In genomic region chr15:67126551-67127333, GRCh38 we compare ENCODE assay signal across 10 cellular contexts.
DNase-seq lines count a peak whose midpoint lies in the region; ATAC-seq and TF ChIP-seq lines count a peak whose summit lies in the region.
"Had no signal": no experiment of that assay in that cellular context is flagged by ENCODE, and none has a peak within 500 bp of the region (broad histone marks: within the 10 kb centered on the region; RNA-seq: fewer than 3 reads in every experiment).

No MANE protein-coding gene starts in this region.

- no peak overlapping the region for H3K4me3 Mint-ChIP-seq in activated T-cell treated with anti-CD3 and anti-CD28 coated beads, Interleukin-2, amount 50 U/mL, for 24 hours
- H3K4me3 Mint-ChIP-seq in activated B cell treated with CpG ODN at 0.5 μM for 24 hours: no peak overlapping the region

- H3K27ac Mint-ChIP-seq in activated T-cell treated with anti-CD3 and anti-CD28 coated beads, Interleukin-2, amount 50 U/mL, for 24 hours: peak overlapping the region; percentile 69
- peak overlapping the region; percentile 71 for H3K27ac Mint-ChIP-seq in activated B cell treated with CpG ODN at 0.5 μM for 24 hours

- POLR2A ChIA-PET in activated B cell treated with CpG ODN at 0.5 μM for 24 hours (lab: Charles Lee): interaction anchor here (0.6 to 28.6 kb wide), 3 partner anchors 14 to 157 kb away, joined by 6 to 1703 read pairs (median 13); partner anchors contain the start of gene SMAD3

- peaks cover 11% of the 10 kb centered on the region for H3K36me3 Mint-ChIP-seq in activated T-cell treated with anti-CD3 and anti-CD28 coated beads, Interleukin-2, amount 50 U/mL, for 24 hours (ENCODE audit: low read depth)
- peaks cover 55% of the 10 kb centered on the region for H3K36me3 Mint-ChIP-seq in activated B cell treated with CpG ODN at 0.5 μM for 24 hours (ENCODE audit: low read depth)

- no peaks in the 10 kb centered on the region for H3K9me3 ChIP-seq in left lung
- no peaks in the 10 kb centered on the region for H3K9me3 ChIP-seq in tibial nerve

- peaks cover 83% of the 10 kb centered on the region for H3K4me1 Mint-ChIP-seq in activated T-cell treated with anti-CD3 and anti-CD28 coated beads, Interleukin-2, amount 50 U/mL, for 24 hours (ENCODE audit: low read depth)
- peaks cover 89% of the 10 kb centered on the region for H3K4me1 Mint-ChIP-seq in activated B cell treated with CpG ODN at 0.5 μM for 24 hours

- no peak overlapping the region for H3K4me3 ChIP-seq in left lung
- H3K4me3 ChIP-seq in tibial nerve: no peak overlapping the region

- CTCF ChIA-PET in activated B cell treated with CpG ODN at 0.5 μM for 24 hours (lab: Charles Lee): no interaction called here

- TF ChIP-seq CTCF in activated B cell treated with CpG ODN at 0.5 μM for 24 hours (IDR thresholded peaks at IDR 0.05) (no peak), left lung (IDR thresholded peaks at IDR 0.05) (no peak), tibial nerve (IDR thresholded peaks at IDR 0.05) (no peak)

- H3K27ac ChIP-seq in left lung: peak overlapping the region; percentile 18 to 62
- H3K27ac ChIP-seq in tibial nerve: peak overlapping the region in 3 of 4 donors; percentile 59 to 89 (median 88)
- H3K27ac ChIP-seq: HL-60 had no signal

- intact Hi-C loops in activated B cell treated with CpG ODN at 0.5 μM for 24 hours (cut with micrococcal nuclease): no loop called here
- intact Hi-C loops in left lung (cut with DNase I): no loop called here

- H3K27me3 ChIP-seq in left lung (no peaks in the 10 kb centered on the region), tibial nerve (no peaks in the 10 kb centered on the region)

- peaks cover 18 to 83% of the 10 kb centered on the region in 2 donors for H3K4me1 ChIP-seq in left lung
- H3K4me1 ChIP-seq in tibial nerve: peaks cover 0 to 74% (median 26%) of the 10 kb centered on the region in 4 donors

- no peak for TF ChIP-seq POLR2A in tibial nerve (IDR thresholded peaks at IDR 0.05)

- DNase-seq in activated T-cell treated with anti-CD3 and anti-CD28 coated beads, Interleukin-2, amount 50 U/mL, for 24 hours: peak; percentile 16
- no peak for DNase-seq in activated T-cell treated with anti-CD3 and anti-CD28 coated beads, Interleukin-2, amount 50 U/mL, for 1 hour
- DNase-seq in activated B cell treated with CpG ODN at 0.5 μM for 24 hours: no peak
- DNase-seq in left lung: no peak
- DNase-seq in tibial nerve (ENCODE audit: low spot score in 2 of 2): no peak
- DNase-seq in GM03348 (ENCODE audit: low spot score): no peak
- DNase-seq: central memory CD4-positive, alpha-beta T cell had no signal

- no peaks in the 10 kb centered on the region for H3K9me3 Mint-ChIP-seq in activated T-cell treated with anti-CD3 and anti-CD28 coated beads, Interleukin-2, amount 50 U/mL, for 24 hours
- no peaks in the 10 kb centered on the region for H3K9me3 Mint-ChIP-seq in activated B cell treated with CpG ODN at 0.5 μM for 24 hours

- H3K36me3 ChIP-seq in left lung: no peaks in the 10 kb centered on the region
- H3K36me3 ChIP-seq in tibial nerve: no peaks in the 10 kb centered on the region

- no peaks in the 10 kb centered on the region for H3K27me3 Mint-ChIP-seq in activated T-cell treated with anti-CD3 and anti-CD28 coated beads, Interleukin-2, amount 50 U/mL, for 24 hours
- no peaks in the 10 kb centered on the region for H3K27me3 Mint-ChIP-seq in activated B cell treated with CpG ODN at 0.5 μM for 24 hours

- ATAC-seq in activated B cell treated with CpG ODN at 0.5 μM for 24 hours (ENCODE audit: low read depth) (no peak), left lung (peak; percentile 7), GM21515 (IDR thresholded peaks at IDR 0.05; ENCODE audit: unreplicated experiment) (no peak), HG03097 (IDR thresholded peaks at IDR 0.05; ENCODE audit: low FRiP score, unreplicated experiment) (no peak)

- WGBS in tibial nerve, 2 donors: 79 to 88% methylated on average over 16 of the region's 16 CpGs

- no peak for TF ChIP-seq EP300 in tibial nerve (IDR thresholded peaks at IDR 0.05)
